9 cellular contexts compared by ENCODE assay signal in the genomic region with DNA sequence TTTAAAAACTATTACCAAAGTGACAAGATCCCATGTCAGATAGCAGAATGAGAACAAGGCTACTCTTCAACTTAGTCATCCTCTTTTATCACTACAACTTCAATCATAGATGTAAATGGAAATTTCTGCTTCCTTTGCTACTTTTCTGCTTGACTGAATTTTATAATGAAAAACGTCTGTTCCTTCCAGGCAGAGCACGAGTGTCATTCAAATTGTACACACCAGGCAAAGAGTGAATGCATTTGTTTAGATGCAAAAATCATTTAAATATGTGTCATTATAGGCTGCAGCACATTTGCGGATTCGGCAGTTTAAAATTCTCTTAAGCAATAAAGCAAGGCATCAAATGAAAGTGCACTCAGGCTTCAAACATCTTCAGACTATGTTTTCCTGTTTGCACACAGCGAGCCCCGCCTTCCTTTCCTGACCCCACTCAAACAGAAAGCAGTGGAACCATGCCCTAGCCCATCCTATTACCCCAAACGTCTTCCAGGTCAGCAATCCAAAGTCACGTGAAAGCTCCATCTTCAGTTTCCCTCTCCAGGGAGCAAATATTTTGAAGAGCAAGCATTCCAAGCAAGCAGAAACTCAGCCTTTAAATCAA.
DNase-seq lines count a peak whose midpoint lies in the region; ATAC-seq and TF ChIP-seq lines count a peak whose summit lies in the region.
"Had no signal": no experiment of that assay in that cellular context is flagged by ENCODE, and none has a peak within 500 bp of the region (broad histone marks: within the 10 kb centered on the region; RNA-seq: fewer than 3 reads in every experiment).

No MANE protein-coding gene starts in this region.

- intact Hi-C loops in sigmoid colon (cut with DNase I) = loop anchor here (5.0 kb wide), 1 partner anchor 96 kb away; no protein-coding TSS in a partner anchor

- H3K27ac ChIP-seq in fibroblast of lung (ENCODE audit: insufficient read depth, low read length) (peak overlapping the region; percentile 67), sigmoid colon (peak overlapping the region in 3 of 4 donors; percentile 23 to 30 (median 24)), endodermal cell (ENCODE audit: low read depth, low read length) (no peak overlapping the region)

- H3K9me3 ChIP-seq in T-helper 17 cell (ENCODE audit: control insufficient read depth, low read length, poor library complexity, severe bottlenecking) = no peaks in the 10 kb centered on the region
- H3K9me3 ChIP-seq in fibroblast of lung (ENCODE audit: control insufficient read depth, insufficient read depth, low read depth, low read length) = no peaks in the 10 kb centered on the region
- no peaks in the 10 kb centered on the region for H3K9me3 ChIP-seq in sigmoid colon
- H3K9me3 ChIP-seq in endodermal cell (ENCODE audit: control insufficient read depth, low read length) = no peaks in the 10 kb centered on the region

- no peaks in the 10 kb centered on the region for H4K20me1 ChIP-seq in fibroblast of lung (ENCODE audit: control insufficient read depth, extremely low read depth, insufficient read depth, low read length)

- H3K4me1 Mint-ChIP-seq in T-helper 17 cell (peaks cover 29% of the 10 kb centered on the region), endodermal cell (peaks cover 51% of the 10 kb centered on the region)

- H3K4me1 ChIP-seq in fibroblast of lung (ENCODE audit: control insufficient read depth, extremely low read depth, insufficient read depth, low read length) (peaks cover 17% of the 10 kb centered on the region), sigmoid colon (peaks cover 0 to 27% (median 25%) of the 10 kb centered on the region in 4 donors), endodermal cell (ENCODE audit: control insufficient read depth, insufficient read depth, low read length) (peaks cover 10% of the 10 kb centered on the region)

- DNase-seq in DMS114 treated with DMSO at 0.1 percent for 48 hours (lab: John Stamatoyannopoulos, UW; ENCODE audit: unreplicated experiment) (peak; percentile 78), HCEC 1CT (peak; percentile 73), T-helper 17 cell (no peak), fibroblast of lung (ENCODE audit: low read depth in 2 of 2) (peak; percentile 55 to 66), sigmoid colon (peak; percentile 81), endodermal cell (no peak)

- H3K4me3 Mint-ChIP-seq in T-helper 17 cell (peak overlapping the region; percentile 94), endodermal cell (no peak overlapping the region)

- H3K79me2 ChIP-seq in fibroblast of lung (ENCODE audit: control insufficient read depth, insufficient read depth, low read length) = peaks cover 49% of the 10 kb centered on the region

- TF ChIP-seq POLR2A in sigmoid colon (IDR thresholded peaks at IDR 0.05) = no peak

- H3K36me3 Mint-ChIP-seq in T-helper 17 cell (ENCODE audit: low read depth) = peaks cover 4% of the 10 kb centered on the region
- no peaks in the 10 kb centered on the region for H3K36me3 Mint-ChIP-seq in endodermal cell (ENCODE audit: low read depth)

- no peaks in the 10 kb centered on the region for H3K9me3 Mint-ChIP-seq in endodermal cell

- H3K4me3 ChIP-seq in fibroblast of lung (replicated peaks in 1 of 4; ENCODE audit: control extremely low read depth in 1 of 4, insufficient read depth in 1 of 4, low read depth in 3 of 4, low read length in 4 of 4) (peak overlapping the region; percentile 24 to 40 (median 31)), sigmoid colon (peak overlapping the region in 1 of 4 donors; percentile 1), endodermal cell (ENCODE audit: low read length) (no peak overlapping the region)
- H3K4me3 ChIP-seq: K562 had no signal

- H3K27ac Mint-ChIP-seq in T-helper 17 cell = peak overlapping the region; percentile 92
- H3K27ac Mint-ChIP-seq in endodermal cell = no peak overlapping the region

- TF ChIP-seq CTCF in fibroblast of lung (conservative IDR thresholded peaks at IDR 0.05 in 1 of 2, IDR thresholded peaks at IDR 0.05 in 1 of 2; ENCODE audit: low read depth in 1 of 2, low read length in 2 of 2) (no peak), sigmoid colon (IDR thresholded peaks at IDR 0.05) (no peak), endodermal cell (conservative IDR thresholded peaks at IDR 0.05) (no peak)

- H3K27me3 Mint-ChIP-seq in T-helper 17 cell (no peaks in the 10 kb centered on the region), endodermal cell (ENCODE audit: insufficient read depth) (peaks cover 9% of the 10 kb centered on the region)

- TF ChIP-seq EP300 in sigmoid colon (IDR thresholded peaks at IDR 0.05) = no peak

- peak; percentile 78 for ATAC-seq in T-helper 17 cell
- ATAC-seq in GM18873 (IDR thresholded peaks at IDR 0.05; ENCODE audit: low FRiP score, unreplicated experiment) = no peak
- ATAC-seq in GM18519 (IDR thresholded peaks at IDR 0.05; ENCODE audit: low FRiP score, unreplicated experiment) = no peak
- ATAC-seq: K562 had no signal

- H3K36me3 ChIP-seq in fibroblast of lung (ENCODE audit: control insufficient read depth, insufficient read depth, low read length) (no peaks in the 10 kb centered on the region), sigmoid colon (no peaks in the 10 kb centered on the region), endodermal cell (ENCODE audit: control insufficient read depth, insufficient read depth, low read length) (no peaks in the 10 kb centered on the region)

- H3K9ac ChIP-seq in fibroblast of lung (ENCODE audit: insufficient read depth, low read length) = no peak overlapping the region
- no peak overlapping the region for H3K9ac ChIP-seq in endodermal cell (ENCODE audit: extremely low read depth, low read length, poor library complexity, severe bottlenecking)

- H2AFZ ChIP-seq in fibroblast of lung (ENCODE audit: low read length) = no peak overlapping the region

- H3K4me2 ChIP-seq in fibroblast of lung (ENCODE audit: extremely low read depth, insufficient read depth, low read length) = peak overlapping the region; percentile 84

- H3K27me3 ChIP-seq in fibroblast of lung (ENCODE audit: control insufficient read depth, insufficient read depth, low read length) (no peaks in the 10 kb centered on the region), sigmoid colon (no peaks in the 10 kb centered on the region), endodermal cell (ENCODE audit: control insufficient read depth, insufficient read depth, low read length, poor library complexity, severe bottlenecking) (peaks cover 32% of the 10 kb centered on the region)

- WGBS in sigmoid colon, 2 donors = 6 to 8% methylated on average over 8 of the region's 8 CpGs
- 66 to 83% methylated on average over 6 to 8 of the region's 8 CpGs for WGBS in endodermal cell (ENCODE audit: insufficient coverage in 1 of 2, insufficient read length in 1 of 2), 2 experiments

Comparison
In these comparisons a context has a peak if more than half of its experiments do, and no peak if none do; other contexts are left out.
1. DNase-seq: peak in DMS114 treated with DMSO at 0.1 percent for 48 hours (single experiment), HCEC 1CT (single experiment), fibroblast of lung (2 of 2) and sigmoid colon (single experiment); none in T-helper 17 cell (0 of 3) and endodermal cell (single experiment).